In genomic region chr6:53086302-53086701, GRCh38 we compare ENCODE assay signal across 26 cellular contexts.
"Had no signal": no experiment of that assay in that cellular context is flagged by ENCODE, and none has a peak within 500 bp of the region (broad histone marks: within the 10 kb centered on the region; RNA-seq: fewer than 3 reads in every experiment).

No MANE protein-coding gene starts in this region.

- H3K9me3 ChIP-seq: ascending aorta, breast epithelium, colonic mucosa, esophagus squamous epithelium, gastroesophageal sphincter, heart right ventricle had no signal

- H3K27me3 ChIP-seq: ascending aorta, breast epithelium, cardiac muscle cell, colonic mucosa, esophagus squamous epithelium, gastroesophageal sphincter, heart right ventricle, hepatocyte had no signal

- H3K4me1 ChIP-seq: ascending aorta, breast epithelium, colonic mucosa, esophagus squamous epithelium, heart right ventricle had no signal

- H3K4me3 ChIP-seq: ascending aorta, breast epithelium, cardiac muscle cell, colonic mucosa, esophagus squamous epithelium, gastroesophageal sphincter, heart right ventricle, hepatocyte had no signal

- H3K27ac ChIP-seq: ascending aorta, breast epithelium, cardiac muscle cell, colonic mucosa, epithelial cell of prostate, esophagus squamous epithelium, gastroesophageal sphincter, heart right ventricle, hepatocyte had no signal

- DNase-seq: activated CD4-positive, alpha-beta memory T cell treated with anti-CD3 and anti-CD28 coated beads, Interleukin-2, amount 10 ng/mL, durations not matched to agents 7 days and 5 days; activated CD4-positive, alpha-beta T cell treated with anti-CD3 and anti-CD28 coated beads for 1 hour; activated CD4-positive, alpha-beta T cell treated with anti-CD3 and anti-CD28 coated beads for 4 hours; activated CD4-positive, alpha-beta T cell treated with anti-CD3 and anti-CD28 coated beads, Interleukin-2, amount 10 ng/mL, durations not matched to agents 7 days and 5 days; activated CD4-positive, alpha-beta T cell treated with anti-CD3 and anti-CD28 coated beads, Interleukin-2, amount 50 U/mL, for 4 hours; activated CD8-positive, alpha-beta memory T cell treated with anti-CD3 and anti-CD28 coated beads, Interleukin-2, amount 50 U/mL, for 48 hours; activated gamma-delta T cell; activated naive CD4-positive, alpha-beta T cell; activated naive CD4-positive, alpha-beta T cell treated with anti-CD3 and anti-CD28 coated beads, Interleukin-2, amount 10 ng/mL, durations not matched to agents 7 days and 5 days; activated naive CD8-positive, alpha-beta T cell treated with anti-CD3 and anti-CD28 coated beads, Interleukin-2, amount 10 ng/mL, durations not matched to agents 7 days and 5 days; activated T-cell treated with anti-CD3 and anti-CD28 coated beads for 4 hours; activated T-cell treated with anti-CD3 and anti-CD28 coated beads, Interleukin-2, amount 50 U/mL, for 24 hours; activated T-cell treated with anti-CD3 and anti-CD28 coated beads, Interleukin-2, amount 50 U/mL, for 72 hours; central memory CD4-positive, alpha-beta T cell; cerebellar nuclear complex; colonic mucosa; effector CD8-positive, alpha-beta T cell; esophagus squamous epithelium; foreskin melanocyte; heart right ventricle had no signal
